In the genomic region with DNA sequence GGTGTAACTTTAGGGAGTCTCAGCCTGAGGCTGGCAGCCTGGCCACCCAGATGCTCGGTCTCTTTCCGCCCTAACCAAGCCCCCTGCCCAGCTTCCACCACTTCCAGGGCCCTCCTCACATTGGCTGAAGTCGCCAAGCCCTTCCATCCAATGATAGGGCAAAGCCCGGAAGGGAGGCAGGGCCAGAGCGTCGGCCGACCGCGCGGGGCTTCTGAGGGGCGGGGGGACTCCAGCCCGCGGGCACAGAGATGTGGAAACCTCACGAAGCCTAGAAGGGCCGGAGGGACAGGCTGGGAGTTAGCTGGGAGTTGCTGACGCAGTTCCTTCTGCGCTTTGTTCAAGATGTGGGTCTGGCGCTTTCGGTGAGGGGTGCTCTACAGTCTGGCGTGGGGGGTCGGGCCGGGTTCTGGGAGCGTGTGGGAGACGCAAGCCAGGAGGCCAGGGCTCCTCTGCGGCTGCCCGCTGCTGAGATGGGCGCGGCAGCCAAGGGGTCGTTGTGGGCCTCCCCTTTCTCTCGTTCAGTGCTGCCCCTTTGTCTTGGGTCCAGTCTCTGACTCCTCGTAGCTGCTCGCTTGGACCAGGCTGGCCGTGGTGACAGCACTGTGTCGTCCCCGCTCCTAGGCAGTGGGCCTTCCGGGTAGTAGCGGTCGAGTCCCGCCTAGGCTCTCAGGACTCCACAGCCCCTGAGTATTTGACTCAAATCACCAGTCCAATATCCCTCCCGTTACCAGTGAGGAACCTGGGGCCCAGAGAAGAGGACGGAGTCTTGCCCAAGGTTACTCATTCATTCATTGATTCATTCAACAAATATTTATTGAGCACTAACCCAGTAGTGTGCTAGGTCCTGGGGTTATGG, we compare ENCODE assay signal across 8 cellular contexts. TPM values are rescaled to one million over a fixed set of nuclear protein-coding genes. Genes with fewer than 3 reads are reported as not detected.
DNase-seq lines count a peak whose midpoint lies in the region; ATAC-seq and TF ChIP-seq lines count a peak whose summit lies in the region.

A gene (plus strand): TSS at position 319 of the 856 bp plus-strand sequence. CDS start 9,230 bp downstream, outside the sequence.

- no peak within 1 kb of the TSS for H3K27ac Mint-ChIP-seq in activated naive CD8-positive, alpha-beta T cell treated with anti-CD3 and anti-CD28 coated beads, Interleukin-2, amount 10 ng/mL, durations not matched to agents 7 days and 5 days

- POLR2A ChIA-PET in activated naive CD8-positive, alpha-beta T cell treated with anti-CD3 and anti-CD28 coated beads, Interleukin-2, amount 10 ng/mL, durations not matched to agents 7 days and 5 days (lab: Charles Lee): interaction anchor here (0.6 to 0.8 kb wide), 2 partner anchors 113 to 177 kb away, joined by 3 to 4 read pairs; a partner anchor contains a TSS
- POLR2A ChIA-PET in RWPE1 (lab: Yijun Ruan, JAX; ENCODE audit: low non-redundant PET): no interaction called here

- H3K9me3 ChIP-seq in neuron (ENCODE audit: low read length): peaks cover 23% of the 10 kb centered on the region

- intact Hi-C loops in cardiac septum (cut with DNase I): no loop called here

- H3K4me1 Mint-ChIP-seq in activated naive CD8-positive, alpha-beta T cell treated with anti-CD3 and anti-CD28 coated beads, Interleukin-2, amount 10 ng/mL, durations not matched to agents 7 days and 5 days: peaks cover 7% of the 10 kb centered on the region

- H3K36me3 ChIP-seq in neuron (ENCODE audit: insufficient read depth, low read length): peaks cover 43% of the 10 kb centered on the region

- no peak within 1 kb of the TSS for H3K27ac ChIP-seq in RWPE1

- CTCF ChIA-PET in RWPE1 (lab: Yijun Ruan, JAX): interaction anchor here (0.6 kb wide), 1 partner anchor 1072 kb away, joined by 3 read pairs; no protein-coding TSS in a partner anchor

- H3K4me1 ChIP-seq in neuron (ENCODE audit: insufficient read depth, low read length): peaks cover 18% of the 10 kb centered on the region

- H3K4me3 Mint-ChIP-seq in activated naive CD8-positive, alpha-beta T cell treated with anti-CD3 and anti-CD28 coated beads, Interleukin-2, amount 10 ng/mL, durations not matched to agents 7 days and 5 days: peak within 1 kb of the TSS; percentile 61

- DNase-seq in COLO668 (lab: John Stamatoyannopoulos, UW; ENCODE audit: unreplicated experiment) (peak; percentile 23), NCI-H1930 (lab: John Stamatoyannopoulos, UW) (peak; percentile 59 to 67), cardiac septum (ENCODE audit: low spot score) (peak; percentile 78), RWPE1 (ENCODE audit: low spot score) (no peak)
- DNase-seq in activated naive CD8-positive, alpha-beta T cell treated with anti-CD3 and anti-CD28 coated beads, Interleukin-2, amount 10 ng/mL, durations not matched to agents 7 days and 5 days: peak; percentile 30

- peak within 1 kb of the TSS; percentile 79 for H3K4me3 ChIP-seq in neuron (ENCODE audit: low read length)

- TF ChIP-seq CTCF in RWPE1 (conservative IDR thresholded peaks at IDR 0.05; ENCODE audit: low read depth): no peak

- no peaks in the 10 kb centered on the region for H3K27me3 ChIP-seq in neuron (ENCODE audit: insufficient read depth, low read length)

- ATAC-seq in GM21367 (IDR thresholded peaks at IDR 0.05; ENCODE audit: unreplicated experiment) (peak; percentile 88), GM21526 (IDR thresholded peaks at IDR 0.05; ENCODE audit: low FRiP score, unreplicated experiment) (no peak)
- peak; percentile 54 for ATAC-seq in activated naive CD8-positive, alpha-beta T cell treated with anti-CD3 and anti-CD28 coated beads, Interleukin-2, amount 10 ng/mL, durations not matched to agents 7 days and 5 days (ENCODE audit: low read depth)

- H3K36me3 Mint-ChIP-seq in activated naive CD8-positive, alpha-beta T cell treated with anti-CD3 and anti-CD28 coated beads, Interleukin-2, amount 10 ng/mL, durations not matched to agents 7 days and 5 days: peaks cover 22% of the 10 kb centered on the region

- H3K27me3 Mint-ChIP-seq in activated naive CD8-positive, alpha-beta T cell treated with anti-CD3 and anti-CD28 coated beads, Interleukin-2, amount 10 ng/mL, durations not matched to agents 7 days and 5 days: peaks cover 17% of the 10 kb centered on the region

- H3K9me3 Mint-ChIP-seq in activated naive CD8-positive, alpha-beta T cell treated with anti-CD3 and anti-CD28 coated beads, Interleukin-2, amount 10 ng/mL, durations not matched to agents 7 days and 5 days: peaks cover 35% of the 10 kb centered on the region

- H2AFZ ChIP-seq in neuron (ENCODE audit: low read depth, low read length): peak within 1 kb of the TSS; percentile 22

RNA-seq across cellular contexts. Expression of the gene that starts here (rescaled TPM):
- 1 to 10 TPM in 1 of 2 experiments, under 1 TPM in 1; 0.65 to 2.0 TPM for total RNA-seq in activated naive CD8-positive, alpha-beta T cell treated with anti-CD3 and anti-CD28 coated beads, Interleukin-2, amount 10 ng/mL, durations not matched to agents 7 days and 5 days
- 1.8 TPM for total RNA-seq in cardiac septum
